Comparison of ENCODE assay signal across 16 cellular contexts in the genomic region with DNA sequence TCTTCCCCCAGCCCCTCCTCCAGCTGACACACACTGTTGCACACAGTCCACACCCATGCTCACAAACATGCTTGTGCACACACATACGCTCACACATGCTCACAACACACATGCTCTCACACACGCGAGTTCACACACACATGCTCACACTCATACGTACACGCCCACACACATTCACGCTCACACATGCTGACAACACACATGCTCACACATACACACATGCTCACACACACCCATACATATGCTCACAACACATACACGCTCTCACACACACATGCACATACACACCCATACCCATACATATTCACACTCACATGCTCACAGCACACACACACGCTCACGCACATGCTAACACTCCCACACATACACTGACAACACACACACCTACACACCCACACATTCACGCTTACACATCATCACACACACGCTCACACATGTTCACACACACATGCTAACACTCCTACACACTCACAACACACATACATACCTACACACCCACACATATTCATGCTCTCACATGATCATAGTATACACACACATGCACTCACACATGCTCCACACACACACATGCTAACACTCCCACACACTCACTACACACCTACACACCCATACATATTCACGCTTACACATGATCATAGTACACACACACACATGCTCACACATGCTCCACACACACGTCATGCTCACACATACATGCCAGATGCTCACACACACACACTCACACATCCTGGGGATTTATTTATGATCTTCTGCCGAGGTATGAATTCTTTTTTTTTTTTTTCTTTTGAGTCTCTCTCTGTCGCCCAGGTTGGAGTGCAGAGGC. TPM values are rescaled to one million over a fixed set of nuclear protein-coding genes. Genes with fewer than 3 reads are reported as not detected.
"Had no signal": no experiment of that assay in that cellular context is flagged by ENCODE, and none has a peak within 500 bp of the region (broad histone marks: within the 10 kb centered on the region; RNA-seq: fewer than 3 reads in every experiment).

No MANE protein-coding gene starts in this region.

- H3K4me1 ChIP-seq: foreskin keratinocyte had no signal

- H3K4me3 ChIP-seq: sigmoid colon had no signal

- H3K27ac ChIP-seq: brain microvascular endothelial cell, esophagus squamous epithelium, foreskin keratinocyte, sigmoid colon had no signal

- H3K36me3 ChIP-seq: brain microvascular endothelial cell, esophagus squamous epithelium, sigmoid colon had no signal

- ATAC-seq: activated CD4-positive, CD25-positive, alpha-beta regulatory T cell treated with anti-CD3 and anti-CD28 coated beads, Interleukin-2, amount 50 U/mL, for 24 hours; activated CD8-positive, alpha-beta memory T cell treated with anti-CD3 and anti-CD28 coated beads, Interleukin-2, amount 10 ng/mL, durations not matched to agents 7 days and 5 days; activated naive CD4-positive, alpha-beta T cell treated with anti-CD3 and anti-CD28 coated beads, Interleukin-2, amount 50 U/mL, for 72 hours; foreskin keratinocyte; left colon; natural killer cell treated with Interleukin-12 subunit alpha and Interleukin-12 subunit beta and Interleukin-15 and Interleukin-18, amount 100 ng/mL, for 72 hours had no signal

- H3K9me3 ChIP-seq: esophagus squamous epithelium, sigmoid colon had no signal

- DNase-seq: activated CD4-positive, alpha-beta T cell treated with anti-CD3 and anti-CD28 coated beads, Interleukin-2, amount 50 U/mL, for 4 hours; activated CD8-positive, alpha-beta memory T cell treated with anti-CD3 and anti-CD28 coated beads, Interleukin-2, amount 10 ng/mL, durations not matched to agents 7 days and 5 days; activated effector memory CD4-positive, alpha-beta T cell treated with Interleukin-2 at 50 U/mL for 16 hours; activated T-cell treated with anti-CD3 and anti-CD28 coated beads, Interleukin-2, amount 50 U/mL, for 24 hours; amniotic stem cell; brain microvascular endothelial cell; esophagus squamous epithelium; foreskin keratinocyte; left colon; sigmoid colon; stimulated activated CD4-positive, alpha-beta T cell treated with anti-CD3 and anti-CD28 coated beads, Interleukin-2, amount 100 ng/mL, for 48 hours; stimulated activated naive CD4-positive, alpha-beta T cell treated with Interleukin-2 at 50 U/mL for 16 hours had no signal

RNA-seq across cellular contexts. Expression of a gene that starts 10.7 kb away (rescaled TPM):
- total RNA-seq: esophagus squamous epithelium, foreskin keratinocyte, omental fat pad had no signal
- polyA plus RNA-seq: foreskin keratinocyte had no signal
